8 cellular contexts compared by ENCODE assay signal in genomic region chr3:50260027-50260941, GRCh38. TPM values are rescaled to one million over a fixed set of nuclear protein-coding genes. Genes with fewer than 3 reads are reported as not detected.
DNase-seq lines count a peak whose midpoint lies in the region; ATAC-seq and TF ChIP-seq lines count a peak whose summit lies in the region.

No MANE protein-coding gene starts in this region.

- peak; percentile 82 for TF ChIP-seq CTCF in epithelial cell of proximal tubule (conservative IDR thresholded peaks at IDR 0.05; ENCODE audit: low read depth, low read length)

- H3K27me3 ChIP-seq in CD4-positive, CD25-positive, alpha-beta regulatory T cell (ENCODE audit: control insufficient read depth, insufficient read depth, low read length), result no peaks in the 10 kb centered on the region
- no peaks in the 10 kb centered on the region for H3K27me3 ChIP-seq in mucosa of stomach (ENCODE audit: control insufficient read depth, insufficient read depth, low read length)

- peaks cover 0 to 16% (median 4%) of the 10 kb centered on the region in 4 donors for H3K4me1 Mint-ChIP-seq in CD4-positive, CD25-positive, alpha-beta regulatory T cell

- H3K4me1 ChIP-seq in CD4-positive, CD25-positive, alpha-beta regulatory T cell (ENCODE audit: control insufficient read depth, insufficient read depth, low read length, poor library complexity, severe bottlenecking), result peaks cover 12% of the 10 kb centered on the region
- H3K4me1 ChIP-seq in mucosa of stomach (ENCODE audit: control insufficient read depth, insufficient read depth, low read length), result peaks cover 40% of the 10 kb centered on the region

- H3K4me3 Mint-ChIP-seq in CD4-positive, CD25-positive, alpha-beta regulatory T cell, result peak overlapping the region in 2 of 4 donors; percentile 76 to 83

- H3K36me3 ChIP-seq in CD4-positive, CD25-positive, alpha-beta regulatory T cell (ENCODE audit: control insufficient read depth, insufficient read depth, low read length), result peaks cover 28% of the 10 kb centered on the region
- H3K36me3 ChIP-seq in mucosa of stomach (ENCODE audit: control insufficient read depth, insufficient read depth, low read length), result peaks cover 8% of the 10 kb centered on the region

- H3K27ac ChIP-seq in CD4-positive, CD25-positive, alpha-beta regulatory T cell (ENCODE audit: insufficient read depth, low read length, poor library complexity, severe bottlenecking), result peak overlapping the region; percentile 60

- peaks cover 7% of the 10 kb centered on the region for H3K36me3 Mint-ChIP-seq in CD4-positive, CD25-positive, alpha-beta regulatory T cell

- H3K27me3 Mint-ChIP-seq in CD4-positive, CD25-positive, alpha-beta regulatory T cell, result peaks cover 5% of the 10 kb centered on the region

- H3K27ac Mint-ChIP-seq in CD4-positive, CD25-positive, alpha-beta regulatory T cell, result no peak overlapping the region

- H3K9ac ChIP-seq in mucosa of stomach (ENCODE audit: low read length), result peak overlapping the region; percentile 88

- peak; percentile 76 to 79 (median 78) for DNase-seq in CD4-positive, CD25-positive, alpha-beta regulatory T cell
- DNase-seq in GM19240 (ENCODE audit: insufficient read length, low spot score), result peak; percentile 95
- DNase-seq in OCI-M1 (lab: John Stamatoyannopoulos, UW), result peak; percentile 89
- DNase-seq in activated T-cell treated with anti-CD3 and anti-CD28 coated beads, Interleukin-2, amount 50 U/mL, for 1 hour, result peak; percentile 88
- no peak for DNase-seq in epithelial cell of proximal tubule (ENCODE audit: low read depth)
- DNase-seq in stimulated activated CD8-positive, alpha-beta memory T cell treated with anti-CD3 and anti-CD28 coated beads, Interleukin-4, amount 100 ng/mL, for 48 hours, result peak; percentile 91

- no peak overlapping the region for H3K4me3 ChIP-seq in CD4-positive, CD25-positive, alpha-beta regulatory T cell (ENCODE audit: low read depth, low read length)
- H3K4me3 ChIP-seq in epithelial cell of proximal tubule (ENCODE audit: low read depth, low read length) (peak overlapping the region; percentile 61), mucosa of stomach (ENCODE audit: low read length) (no peak overlapping the region)

- H3K9me3 ChIP-seq in CD4-positive, CD25-positive, alpha-beta regulatory T cell (ENCODE audit: control insufficient read depth in 2 of 2, low read length in 2 of 2), result no peaks in the 10 kb centered on the region
- H3K9me3 ChIP-seq in mucosa of stomach (ENCODE audit: control insufficient read depth, low read length), result no peaks in the 10 kb centered on the region

- ATAC-seq in CD4-positive, CD25-positive, alpha-beta regulatory T cell (ENCODE audit: low read depth in 2 of 2), result peak; percentile 90 to 94
- peak; percentile 79 for ATAC-seq in HG03521 (IDR thresholded peaks at IDR 0.05; ENCODE audit: unreplicated experiment)

- H3K9me3 Mint-ChIP-seq in CD4-positive, CD25-positive, alpha-beta regulatory T cell, result no peaks in the 10 kb centered on the region

RNA-seq across cellular contexts. Expression of gene SEMA3B, which starts 8.7 kb away (rescaled TPM):
- 1.7 TPM for total RNA-seq in CD4-positive, CD25-positive, alpha-beta regulatory T cell
- not detected for polyA plus RNA-seq in CD4-positive, CD25-positive, alpha-beta regulatory T cell
- total RNA-seq in epithelial cell of proximal tubule, result 4.6 and 29.5 TPM in 2 replicates

RNA-seq across cellular contexts. Expression of gene LSMEM2, which starts 18.6 kb away (rescaled TPM):
- not detected for total RNA-seq in CD4-positive, CD25-positive, alpha-beta regulatory T cell
- polyA plus RNA-seq in CD4-positive, CD25-positive, alpha-beta regulatory T cell, result under 1 TPM in 1 of 4 donors, not detected in 3; 0.22 TPM
- not detected in 2 replicates for total RNA-seq in epithelial cell of proximal tubule

RNA-seq across cellular contexts. Expression of gene GNAI2, which starts 24.3 kb away (rescaled TPM):
- total RNA-seq in CD4-positive, CD25-positive, alpha-beta regulatory T cell, result 373 TPM
- 100 to 1,000 TPM; 544 to 696 (median 614) TPM for polyA plus RNA-seq in CD4-positive, CD25-positive, alpha-beta regulatory T cell
- 263 and 264 TPM in 2 replicates for total RNA-seq in epithelial cell of proximal tubule

RNA-seq across cellular contexts. Expression of gene IFRD2, which starts 31.9 kb away (rescaled TPM):
- total RNA-seq in CD4-positive, CD25-positive, alpha-beta regulatory T cell, result 39.9 TPM
- 10 to 100 TPM; 40.6 to 51.9 (median 43.4) TPM for polyA plus RNA-seq in CD4-positive, CD25-positive, alpha-beta regulatory T cell
- 76.6 and 165 TPM in 2 replicates for total RNA-seq in epithelial cell of proximal tubule

RNA-seq across cellular contexts. Expression of gene HYAL3, which starts 38.9 kb away (rescaled TPM):
- total RNA-seq in CD4-positive, CD25-positive, alpha-beta regulatory T cell, result 2.4 TPM
- 1 to 10 TPM; 1.8 to 8.3 (median 5.6) TPM for polyA plus RNA-seq in CD4-positive, CD25-positive, alpha-beta regulatory T cell
- 7.8 and 8.8 TPM in 2 replicates for total RNA-seq in epithelial cell of proximal tubule
